Comparison of ENCODE assay signal across 1 cellular context in the genomic region with DNA sequence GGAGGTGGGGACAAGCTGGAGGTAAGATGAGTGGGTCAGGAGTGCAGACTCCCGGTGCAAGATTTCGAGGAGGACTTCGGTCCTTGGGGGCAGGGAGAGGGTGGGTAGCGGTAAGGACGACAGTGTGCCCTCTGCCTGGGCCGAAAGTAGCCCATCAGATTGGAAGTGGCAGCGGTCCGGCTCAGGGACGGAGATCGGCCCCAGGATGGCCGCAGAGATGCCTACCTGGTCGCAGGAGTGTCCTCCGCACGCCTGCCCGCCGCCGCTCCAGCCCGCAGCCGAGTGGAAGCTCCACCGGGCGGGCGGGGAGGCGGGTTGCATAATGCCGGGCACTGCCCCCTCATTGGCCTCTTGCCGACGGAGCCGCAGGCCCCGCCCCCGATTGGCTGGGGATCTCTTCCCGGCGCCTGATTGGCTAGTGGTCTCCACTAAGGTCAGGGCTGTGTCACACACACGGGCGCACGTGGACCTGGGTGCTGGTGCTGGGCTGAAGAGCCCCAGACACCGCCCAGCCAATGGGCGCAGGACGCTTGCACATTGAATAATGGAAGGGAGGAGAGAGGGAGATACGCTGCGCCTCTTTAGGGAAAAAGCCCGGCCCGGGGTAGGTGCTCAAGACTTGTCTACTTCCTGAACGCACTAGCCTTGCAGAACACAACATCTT.
A peak's percentile ranks its signal among the peaks of the same experiment; 100 is the strongest.
TF ChIP-seq lines count a peak whose summit lies in the region.

A gene with protein sequence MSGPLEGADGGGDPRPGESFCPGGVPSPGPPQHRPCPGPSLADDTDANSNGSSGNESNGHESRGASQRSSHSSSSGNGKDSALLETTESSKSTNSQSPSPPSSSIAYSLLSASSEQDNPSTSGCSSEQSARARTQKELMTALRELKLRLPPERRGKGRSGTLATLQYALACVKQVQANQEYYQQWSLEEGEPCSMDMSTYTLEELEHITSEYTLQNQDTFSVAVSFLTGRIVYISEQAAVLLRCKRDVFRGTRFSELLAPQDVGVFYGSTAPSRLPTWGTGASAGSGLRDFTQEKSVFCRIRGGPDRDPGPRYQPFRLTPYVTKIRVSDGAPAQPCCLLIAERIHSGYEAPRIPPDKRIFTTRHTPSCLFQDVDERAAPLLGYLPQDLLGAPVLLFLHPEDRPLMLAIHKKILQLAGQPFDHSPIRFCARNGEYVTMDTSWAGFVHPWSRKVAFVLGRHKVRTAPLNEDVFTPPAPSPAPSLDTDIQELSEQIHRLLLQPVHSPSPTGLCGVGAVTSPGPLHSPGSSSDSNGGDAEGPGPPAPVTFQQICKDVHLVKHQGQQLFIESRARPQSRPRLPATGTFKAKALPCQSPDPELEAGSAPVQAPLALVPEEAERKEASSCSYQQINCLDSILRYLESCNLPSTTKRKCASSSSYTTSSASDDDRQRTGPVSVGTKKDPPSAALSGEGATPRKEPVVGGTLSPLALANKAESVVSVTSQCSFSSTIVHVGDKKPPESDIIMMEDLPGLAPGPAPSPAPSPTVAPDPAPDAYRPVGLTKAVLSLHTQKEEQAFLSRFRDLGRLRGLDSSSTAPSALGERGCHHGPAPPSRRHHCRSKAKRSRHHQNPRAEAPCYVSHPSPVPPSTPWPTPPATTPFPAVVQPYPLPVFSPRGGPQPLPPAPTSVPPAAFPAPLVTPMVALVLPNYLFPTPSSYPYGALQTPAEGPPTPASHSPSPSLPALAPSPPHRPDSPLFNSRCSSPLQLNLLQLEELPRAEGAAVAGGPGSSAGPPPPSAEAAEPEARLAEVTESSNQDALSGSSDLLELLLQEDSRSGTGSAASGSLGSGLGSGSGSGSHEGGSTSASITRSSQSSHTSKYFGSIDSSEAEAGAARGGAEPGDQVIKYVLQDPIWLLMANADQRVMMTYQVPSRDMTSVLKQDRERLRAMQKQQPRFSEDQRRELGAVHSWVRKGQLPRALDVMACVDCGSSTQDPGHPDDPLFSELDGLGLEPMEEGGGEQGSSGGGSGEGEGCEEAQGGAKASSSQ (N-terminal part only) (minus strand): TSS at position 293 of the 664 bp plus-strand sequence. CDS start 1,698 bp downstream, outside the sequence.

TF ChIP-seq in HepG2, 621 proteins besides CTCF, POLR2A, EP300 and RAD21 (continued from another document and continues in another):
- TF ChIP-seq, protein P1, sequence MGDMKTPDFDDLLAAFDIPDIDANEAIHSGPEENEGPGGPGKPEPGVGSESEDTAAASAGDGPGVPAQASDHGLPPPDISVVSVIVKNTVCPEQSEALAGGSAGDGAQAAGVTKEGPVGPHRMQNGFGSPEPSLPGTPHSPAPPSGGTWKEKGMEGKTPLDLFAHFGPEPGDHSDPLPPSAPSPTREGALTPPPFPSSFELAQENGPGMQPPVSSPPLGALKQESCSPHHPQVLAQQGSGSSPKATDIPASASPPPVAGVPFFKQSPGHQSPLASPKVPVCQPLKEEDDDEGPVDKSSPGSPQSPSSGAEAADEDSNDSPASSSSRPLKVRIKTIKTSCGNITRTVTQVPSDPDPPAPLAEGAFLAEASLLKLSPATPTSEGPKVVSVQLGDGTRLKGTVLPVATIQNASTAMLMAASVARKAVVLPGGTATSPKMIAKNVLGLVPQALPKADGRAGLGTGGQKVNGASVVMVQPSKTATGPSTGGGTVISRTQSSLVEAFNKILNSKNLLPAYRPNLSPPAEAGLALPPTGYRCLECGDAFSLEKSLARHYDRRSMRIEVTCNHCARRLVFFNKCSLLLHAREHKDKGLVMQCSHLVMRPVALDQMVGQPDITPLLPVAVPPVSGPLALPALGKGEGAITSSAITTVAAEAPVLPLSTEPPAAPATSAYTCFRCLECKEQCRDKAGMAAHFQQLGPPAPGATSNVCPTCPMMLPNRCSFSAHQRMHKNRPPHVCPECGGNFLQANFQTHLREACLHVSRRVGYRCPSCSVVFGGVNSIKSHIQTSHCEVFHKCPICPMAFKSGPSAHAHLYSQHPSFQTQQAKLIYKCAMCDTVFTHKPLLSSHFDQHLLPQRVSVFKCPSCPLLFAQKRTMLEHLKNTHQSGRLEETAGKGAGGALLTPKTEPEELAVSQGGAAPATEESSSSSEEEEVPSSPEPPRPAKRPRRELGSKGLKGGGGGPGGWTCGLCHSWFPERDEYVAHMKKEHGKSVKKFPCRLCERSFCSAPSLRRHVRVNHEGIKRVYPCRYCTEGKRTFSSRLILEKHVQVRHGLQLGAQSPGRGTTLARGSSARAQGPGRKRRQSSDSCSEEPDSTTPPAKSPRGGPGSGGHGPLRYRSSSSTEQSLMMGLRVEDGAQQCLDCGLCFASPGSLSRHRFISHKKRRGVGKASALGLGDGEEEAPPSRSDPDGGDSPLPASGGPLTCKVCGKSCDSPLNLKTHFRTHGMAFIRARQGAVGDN (CRISPR knock-in tag; IDR thresholded peaks at IDR 0.05) = peak; percentile 89
- TF ChIP-seq HMG20A (CRISPR knock-in tag; IDR thresholded peaks at IDR 0.05; ENCODE audit: borderline replicate concordance) = no peak
- peak; percentile 24; the same call in 1 of the 2 replicates for TF ChIP-seq HDAC2 (CRISPR knock-in tag; IDR thresholded peaks at IDR 0.05)
- TF ChIP-seq, protein P2, sequence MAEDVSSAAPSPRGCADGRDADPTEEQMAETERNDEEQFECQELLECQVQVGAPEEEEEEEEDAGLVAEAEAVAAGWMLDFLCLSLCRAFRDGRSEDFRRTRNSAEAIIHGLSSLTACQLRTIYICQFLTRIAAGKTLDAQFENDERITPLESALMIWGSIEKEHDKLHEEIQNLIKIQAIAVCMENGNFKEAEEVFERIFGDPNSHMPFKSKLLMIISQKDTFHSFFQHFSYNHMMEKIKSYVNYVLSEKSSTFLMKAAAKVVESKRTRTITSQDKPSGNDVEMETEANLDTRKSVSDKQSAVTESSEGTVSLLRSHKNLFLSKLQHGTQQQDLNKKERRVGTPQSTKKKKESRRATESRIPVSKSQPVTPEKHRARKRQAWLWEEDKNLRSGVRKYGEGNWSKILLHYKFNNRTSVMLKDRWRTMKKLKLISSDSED (CRISPR knock-in tag; IDR thresholded peaks at IDR 0.05) = no peak
- no peak for TF ChIP-seq MTF1 (CRISPR knock-in tag; IDR thresholded peaks at IDR 0.05)
- no peak for TF ChIP-seq ETV6 (CRISPR knock-in tag; conservative IDR thresholded peaks at IDR 0.05)
- TF ChIP-seq, protein P3, sequence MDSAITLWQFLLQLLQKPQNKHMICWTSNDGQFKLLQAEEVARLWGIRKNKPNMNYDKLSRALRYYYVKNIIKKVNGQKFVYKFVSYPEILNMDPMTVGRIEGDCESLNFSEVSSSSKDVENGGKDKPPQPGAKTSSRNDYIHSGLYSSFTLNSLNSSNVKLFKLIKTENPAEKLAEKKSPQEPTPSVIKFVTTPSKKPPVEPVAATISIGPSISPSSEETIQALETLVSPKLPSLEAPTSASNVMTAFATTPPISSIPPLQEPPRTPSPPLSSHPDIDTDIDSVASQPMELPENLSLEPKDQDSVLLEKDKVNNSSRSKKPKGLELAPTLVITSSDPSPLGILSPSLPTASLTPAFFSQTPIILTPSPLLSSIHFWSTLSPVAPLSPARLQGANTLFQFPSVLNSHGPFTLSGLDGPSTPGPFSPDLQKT (CRISPR knock-in tag; IDR thresholded peaks at IDR 0.05; ENCODE audit: borderline replicate concordance) = no peak
- TF ChIP-seq, protein P4, sequence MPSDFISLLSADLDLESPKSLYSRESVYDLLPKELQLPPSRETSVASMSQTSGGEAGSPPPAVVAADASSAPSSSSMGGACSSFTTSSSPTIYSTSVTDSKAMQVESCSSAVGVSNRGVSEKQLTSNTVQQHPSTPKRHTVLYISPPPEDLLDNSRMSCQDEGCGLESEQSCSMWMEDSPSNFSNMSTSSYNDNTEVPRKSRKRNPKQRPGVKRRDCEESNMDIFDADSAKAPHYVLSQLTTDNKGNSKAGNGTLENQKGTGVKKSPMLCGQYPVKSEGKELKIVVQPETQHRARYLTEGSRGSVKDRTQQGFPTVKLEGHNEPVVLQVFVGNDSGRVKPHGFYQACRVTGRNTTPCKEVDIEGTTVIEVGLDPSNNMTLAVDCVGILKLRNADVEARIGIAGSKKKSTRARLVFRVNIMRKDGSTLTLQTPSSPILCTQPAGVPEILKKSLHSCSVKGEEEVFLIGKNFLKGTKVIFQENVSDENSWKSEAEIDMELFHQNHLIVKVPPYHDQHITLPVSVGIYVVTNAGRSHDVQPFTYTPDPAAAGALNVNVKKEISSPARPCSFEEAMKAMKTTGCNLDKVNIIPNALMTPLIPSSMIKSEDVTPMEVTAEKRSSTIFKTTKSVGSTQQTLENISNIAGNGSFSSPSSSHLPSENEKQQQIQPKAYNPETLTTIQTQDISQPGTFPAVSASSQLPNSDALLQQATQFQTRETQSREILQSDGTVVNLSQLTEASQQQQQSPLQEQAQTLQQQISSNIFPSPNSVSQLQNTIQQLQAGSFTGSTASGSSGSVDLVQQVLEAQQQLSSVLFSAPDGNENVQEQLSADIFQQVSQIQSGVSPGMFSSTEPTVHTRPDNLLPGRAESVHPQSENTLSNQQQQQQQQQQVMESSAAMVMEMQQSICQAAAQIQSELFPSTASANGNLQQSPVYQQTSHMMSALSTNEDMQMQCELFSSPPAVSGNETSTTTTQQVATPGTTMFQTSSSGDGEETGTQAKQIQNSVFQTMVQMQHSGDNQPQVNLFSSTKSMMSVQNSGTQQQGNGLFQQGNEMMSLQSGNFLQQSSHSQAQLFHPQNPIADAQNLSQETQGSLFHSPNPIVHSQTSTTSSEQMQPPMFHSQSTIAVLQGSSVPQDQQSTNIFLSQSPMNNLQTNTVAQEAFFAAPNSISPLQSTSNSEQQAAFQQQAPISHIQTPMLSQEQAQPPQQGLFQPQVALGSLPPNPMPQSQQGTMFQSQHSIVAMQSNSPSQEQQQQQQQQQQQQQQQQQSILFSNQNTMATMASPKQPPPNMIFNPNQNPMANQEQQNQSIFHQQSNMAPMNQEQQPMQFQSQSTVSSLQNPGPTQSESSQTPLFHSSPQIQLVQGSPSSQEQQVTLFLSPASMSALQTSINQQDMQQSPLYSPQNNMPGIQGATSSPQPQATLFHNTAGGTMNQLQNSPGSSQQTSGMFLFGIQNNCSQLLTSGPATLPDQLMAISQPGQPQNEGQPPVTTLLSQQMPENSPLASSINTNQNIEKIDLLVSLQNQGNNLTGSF (CRISPR knock-in tag; IDR thresholded peaks at IDR 0.05) = no peak
- no peak for TF ChIP-seq SRSF4 (IDR thresholded peaks at IDR 0.05; ENCODE audit: low read depth, low read length, poor library complexity, severe bottlenecking)
- no peak for TF ChIP-seq ZNF180 (CRISPR knock-in tag; IDR thresholded peaks at IDR 0.05; ENCODE audit: borderline replicate concordance, low read depth)
- no peak for TF ChIP-seq JUN (CRISPR knock-in tag; IDR thresholded peaks at IDR 0.05)
- no peak for TF ChIP-seq TEAD2 (CRISPR knock-in tag; IDR thresholded peaks at IDR 0.05)
- no peak for TF ChIP-seq ZNF253 (CRISPR knock-in tag; IDR thresholded peaks at IDR 0.05; ENCODE audit: borderline replicate concordance)
- no peak for TF ChIP-seq PPARG (CRISPR knock-in tag; conservative IDR thresholded peaks at IDR 0.05)
- TF ChIP-seq, protein P5, sequence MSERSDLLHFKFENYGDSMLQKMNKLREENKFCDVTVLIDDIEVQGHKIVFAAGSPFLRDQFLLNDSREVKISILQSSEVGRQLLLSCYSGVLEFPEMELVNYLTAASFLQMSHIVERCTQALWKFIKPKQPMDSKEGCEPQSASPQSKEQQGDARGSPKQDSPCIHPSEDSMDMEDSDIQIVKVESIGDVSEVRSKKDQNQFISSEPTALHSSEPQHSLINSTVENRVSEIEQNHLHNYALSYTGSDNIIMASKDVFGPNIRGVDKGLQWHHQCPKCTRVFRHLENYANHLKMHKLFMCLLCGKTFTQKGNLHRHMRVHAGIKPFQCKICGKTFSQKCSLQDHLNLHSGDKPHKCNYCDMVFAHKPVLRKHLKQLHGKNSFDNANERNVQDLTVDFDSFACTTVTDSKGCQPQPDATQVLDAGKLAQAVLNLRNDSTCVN (CRISPR knock-in tag; IDR thresholded peaks at IDR 0.05; ENCODE audit: borderline replicate concordance) = no peak; the same call in 1 of the 2 replicates
- TF ChIP-seq, protein P6, sequence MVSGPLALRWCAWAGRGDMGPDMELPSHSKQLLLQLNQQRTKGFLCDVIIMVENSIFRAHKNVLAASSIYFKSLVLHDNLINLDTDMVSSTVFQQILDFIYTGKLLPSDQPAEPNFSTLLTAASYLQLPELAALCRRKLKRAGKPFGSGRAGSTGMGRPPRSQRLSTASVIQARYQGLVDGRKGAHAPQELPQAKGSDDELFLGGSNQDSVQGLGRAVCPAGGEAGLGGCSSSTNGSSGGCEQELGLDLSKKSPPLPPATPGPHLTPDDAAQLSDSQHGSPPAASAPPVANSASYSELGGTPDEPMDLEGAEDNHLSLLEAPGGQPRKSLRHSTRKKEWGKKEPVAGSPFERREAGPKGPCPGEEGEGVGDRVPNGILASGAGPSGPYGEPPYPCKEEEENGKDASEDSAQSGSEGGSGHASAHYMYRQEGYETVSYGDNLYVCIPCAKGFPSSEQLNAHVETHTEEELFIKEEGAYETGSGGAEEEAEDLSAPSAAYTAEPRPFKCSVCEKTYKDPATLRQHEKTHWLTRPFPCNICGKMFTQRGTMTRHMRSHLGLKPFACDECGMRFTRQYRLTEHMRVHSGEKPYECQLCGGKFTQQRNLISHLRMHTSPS (CRISPR knock-in tag; IDR thresholded peaks at IDR 0.05; ENCODE audit: low read depth) = no peak
- no peak for TF ChIP-seq TBX3 (IDR thresholded peaks at IDR 0.05; ENCODE audit: borderline replicate concordance)
- no peak for TF ChIP-seq ZNF841 (CRISPR knock-in tag; IDR thresholded peaks at IDR 0.05; ENCODE audit: borderline replicate concordance)
- no peak for TF ChIP-seq ZNF768 (CRISPR knock-in tag; IDR thresholded peaks at IDR 0.05)
- TF ChIP-seq, protein P7, sequence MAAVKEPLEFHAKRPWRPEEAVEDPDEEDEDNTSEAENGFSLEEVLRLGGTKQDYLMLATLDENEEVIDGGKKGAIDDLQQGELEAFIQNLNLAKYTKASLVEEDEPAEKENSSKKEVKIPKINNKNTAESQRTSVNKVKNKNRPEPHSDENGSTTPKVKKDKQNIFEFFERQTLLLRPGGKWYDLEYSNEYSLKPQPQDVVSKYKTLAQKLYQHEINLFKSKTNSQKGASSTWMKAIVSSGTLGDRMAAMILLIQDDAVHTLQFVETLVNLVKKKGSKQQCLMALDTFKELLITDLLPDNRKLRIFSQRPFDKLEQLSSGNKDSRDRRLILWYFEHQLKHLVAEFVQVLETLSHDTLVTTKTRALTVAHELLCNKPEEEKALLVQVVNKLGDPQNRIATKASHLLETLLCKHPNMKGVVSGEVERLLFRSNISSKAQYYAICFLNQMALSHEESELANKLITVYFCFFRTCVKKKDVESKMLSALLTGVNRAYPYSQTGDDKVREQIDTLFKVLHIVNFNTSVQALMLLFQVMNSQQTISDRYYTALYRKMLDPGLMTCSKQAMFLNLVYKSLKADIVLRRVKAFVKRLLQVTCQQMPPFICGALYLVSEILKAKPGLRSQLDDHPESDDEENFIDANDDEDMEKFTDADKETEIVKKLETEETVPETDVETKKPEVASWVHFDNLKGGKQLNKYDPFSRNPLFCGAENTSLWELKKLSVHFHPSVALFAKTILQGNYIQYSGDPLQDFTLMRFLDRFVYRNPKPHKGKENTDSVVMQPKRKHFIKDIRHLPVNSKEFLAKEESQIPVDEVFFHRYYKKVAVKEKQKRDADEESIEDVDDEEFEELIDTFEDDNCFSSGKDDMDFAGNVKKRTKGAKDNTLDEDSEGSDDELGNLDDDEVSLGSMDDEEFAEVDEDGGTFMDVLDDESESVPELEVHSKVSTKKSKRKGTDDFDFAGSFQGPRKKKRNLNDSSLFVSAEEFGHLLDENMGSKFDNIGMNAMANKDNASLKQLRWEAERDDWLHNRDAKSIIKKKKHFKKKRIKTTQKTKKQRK (IDR thresholded peaks at IDR 0.05; ENCODE audit: low read length) = no peak
- TF ChIP-seq, protein P8, sequence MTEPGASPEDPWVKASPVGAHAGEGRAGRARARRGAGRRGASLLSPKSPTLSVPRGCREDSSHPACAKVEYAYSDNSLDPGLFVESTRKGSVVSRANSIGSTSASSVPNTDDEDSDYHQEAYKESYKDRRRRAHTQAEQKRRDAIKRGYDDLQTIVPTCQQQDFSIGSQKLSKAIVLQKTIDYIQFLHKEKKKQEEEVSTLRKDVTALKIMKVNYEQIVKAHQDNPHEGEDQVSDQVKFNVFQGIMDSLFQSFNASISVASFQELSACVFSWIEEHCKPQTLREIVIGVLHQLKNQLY (CRISPR knock-in tag; IDR thresholded peaks at IDR 0.05) = no peak
- TF ChIP-seq ZNF672 (CRISPR knock-in tag; IDR thresholded peaks at IDR 0.05) = no peak
- TF ChIP-seq ZNF776 (CRISPR knock-in tag; IDR thresholded peaks at IDR 0.05) = no peak
- TF ChIP-seq, protein P9, sequence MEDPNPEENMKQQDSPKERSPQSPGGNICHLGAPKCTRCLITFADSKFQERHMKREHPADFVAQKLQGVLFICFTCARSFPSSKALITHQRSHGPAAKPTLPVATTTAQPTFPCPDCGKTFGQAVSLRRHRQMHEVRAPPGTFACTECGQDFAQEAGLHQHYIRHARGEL (CRISPR knock-in tag; IDR thresholded peaks at IDR 0.05) = no peak
